27 cellular contexts compared by ENCODE assay signal in the genomic region with DNA sequence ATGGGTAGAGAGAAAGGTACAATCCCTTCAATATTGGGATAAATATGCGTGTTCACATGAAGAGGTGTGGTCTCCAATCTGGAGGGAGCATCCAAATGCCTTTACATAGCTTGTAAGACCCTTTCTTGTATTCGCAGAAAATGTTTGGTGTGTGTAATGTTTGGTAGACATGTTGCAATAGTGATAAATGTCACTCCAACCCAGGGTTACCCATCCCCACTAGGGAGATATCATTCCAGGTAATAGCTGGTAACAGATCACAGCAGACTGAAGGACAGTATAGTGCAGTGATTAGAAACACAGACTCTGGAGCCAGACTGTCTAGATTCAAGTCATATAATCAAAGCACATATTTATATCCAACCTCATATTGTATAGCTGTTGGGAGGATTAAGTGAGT.
"Had no signal": no experiment of that assay in that cellular context is flagged by ENCODE, and none has a peak within 500 bp of the region (broad histone marks: within the 10 kb centered on the region; RNA-seq: fewer than 3 reads in every experiment).

No MANE protein-coding gene starts in this region.

- H3K9me3 ChIP-seq: colonic mucosa, esophagus squamous epithelium, gastrocnemius medialis had no signal

- H3K27me3 ChIP-seq: colonic mucosa, esophagus muscularis mucosa, esophagus squamous epithelium, heart left ventricle had no signal

- H3K27ac ChIP-seq: colonic mucosa, dorsolateral prefrontal cortex, epithelial cell of prostate, esophagus muscularis mucosa, esophagus squamous epithelium, foreskin keratinocyte, gastrocnemius medialis, gastroesophageal sphincter, heart left ventricle, heart right ventricle had no signal

- ATAC-seq: effector memory CD8-positive, alpha-beta T cell; esophagus mucosa; foreskin keratinocyte; gastrocnemius medialis; gastroesophageal sphincter; heart left ventricle; heart right ventricle had no signal

- FAIRE-seq: colon, endometrium, endothelial cell of umbilical vein, frontal cortex had no signal

- H3K4me3 ChIP-seq: colonic mucosa, dorsolateral prefrontal cortex, esophagus muscularis mucosa, esophagus squamous epithelium, gastrocnemius medialis, gastroesophageal sphincter, heart left ventricle, heart right ventricle had no signal

- DNase-seq: colonic mucosa; cortex of kidney; dermis blood vessel endothelial cell; dorsolateral prefrontal cortex; effector CD4-positive, alpha-beta T cell; effector CD8-positive, alpha-beta T cell; effector memory CD4-positive, alpha-beta T cell; effector memory CD8-positive, alpha-beta T cell; endodermal cell; erythroblast; esophagus squamous epithelium; foreskin fibroblast; foreskin keratinocyte; foreskin melanocyte; gastrocnemius medialis; glutamatergic neuron; head of caudate nucleus; heart left ventricle; heart right ventricle had no signal

- H3K4me1 ChIP-seq: colonic mucosa, esophagus muscularis mucosa, esophagus squamous epithelium, foreskin keratinocyte, gastrocnemius medialis, gastroesophageal sphincter, heart right ventricle had no signal

- H3K36me3 ChIP-seq: colonic mucosa, esophagus muscularis mucosa, esophagus squamous epithelium, gastrocnemius medialis, gastroesophageal sphincter, heart left ventricle, heart right ventricle had no signal
